24 cellular contexts compared by ENCODE assay signal in the genomic region with DNA sequence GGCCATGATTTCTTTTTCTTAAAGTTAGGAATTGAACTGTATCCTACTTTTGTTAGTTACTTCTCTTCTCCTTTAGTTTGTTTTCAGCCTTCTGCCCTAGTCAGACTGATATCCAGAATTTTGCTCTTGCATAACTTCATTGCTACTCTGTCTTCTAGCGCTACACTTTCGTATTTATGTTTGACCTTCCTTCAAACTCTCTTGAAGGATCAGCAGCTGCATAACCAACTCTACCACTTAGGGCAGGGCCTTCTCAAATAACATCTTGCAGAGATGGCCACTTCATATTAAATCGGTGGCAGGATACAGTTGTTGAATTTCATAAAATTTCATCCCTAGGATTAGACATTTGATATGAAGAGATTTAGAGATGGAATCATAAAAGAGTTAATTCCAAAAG. TPM values are rescaled to one million over a fixed set of nuclear protein-coding genes. Genes with fewer than 3 reads are reported as not detected.
DNase-seq lines count a peak whose midpoint lies in the region; ATAC-seq and TF ChIP-seq lines count a peak whose summit lies in the region.
"Had no signal": no experiment of that assay in that cellular context is flagged by ENCODE, and none has a peak within 500 bp of the region (broad histone marks: within the 10 kb centered on the region; RNA-seq: fewer than 3 reads in every experiment).

No MANE protein-coding gene starts in this region.

- H3K4me1 Mint-ChIP-seq in activated CD8-positive, alpha-beta T cell treated with anti-CD3 and anti-CD28 coated beads for 36 hours (ENCODE audit: low read depth), result peaks cover 41% of the 10 kb centered on the region
- peaks cover 11% of the 10 kb centered on the region for H3K4me1 Mint-ChIP-seq in activated CD8-positive, alpha-beta T cell treated with anti-CD3 and anti-CD28 coated beads, Interleukin-2, amount 10 ng/mL, durations not matched to agents 7 days and 5 days (ENCODE audit: low read depth)
- peaks cover 69% of the 10 kb centered on the region for H3K4me1 Mint-ChIP-seq in stimulated activated effector memory CD8-positive, alpha-beta T cell treated with anti-CD3 and anti-CD28 coated beads, Interleukin-12 subunit alpha, Interleukin-12 subunit beta, amount 100 ng/mL, for 72 hours

- POLR2A ChIA-PET in activated CD8-positive, alpha-beta T cell treated with anti-CD3 and anti-CD28 coated beads for 36 hours (lab: Charles Lee), result no interaction called here
- POLR2A ChIA-PET in activated CD8-positive, alpha-beta T cell treated with anti-CD3 and anti-CD28 coated beads, Interleukin-2, amount 10 ng/mL, durations not matched to agents 7 days and 5 days (lab: Charles Lee), result no interaction called here

- intact Hi-C loops in activated CD8-positive, alpha-beta T cell treated with anti-CD3 and anti-CD28 coated beads for 36 hours (cut with micrococcal nuclease), result no loop called here

- CTCF ChIA-PET in activated CD8-positive, alpha-beta T cell treated with anti-CD3 and anti-CD28 coated beads for 36 hours (lab: Charles Lee), result no interaction called here
- CTCF ChIA-PET in activated CD8-positive, alpha-beta T cell treated with anti-CD3 and anti-CD28 coated beads, Interleukin-2, amount 10 ng/mL, durations not matched to agents 7 days and 5 days (lab: Charles Lee), result no interaction called here

- no peaks in the 10 kb centered on the region for H3K27me3 Mint-ChIP-seq in activated CD8-positive, alpha-beta T cell treated with anti-CD3 and anti-CD28 coated beads for 36 hours
- H3K27me3 Mint-ChIP-seq in activated CD8-positive, alpha-beta T cell treated with anti-CD3 and anti-CD28 coated beads, Interleukin-2, amount 10 ng/mL, durations not matched to agents 7 days and 5 days (ENCODE audit: low read depth), result no peaks in the 10 kb centered on the region
- H3K27me3 Mint-ChIP-seq: stimulated activated naive B cell treated with anti-CD40 and anti-IgM and Interleukin-4, amounts not matched to agents 10 μg/mL and 1 μg/mL and 100 μg/mL, for 72 hours had no signal

- TF ChIP-seq CTCF in activated CD8-positive, alpha-beta T cell treated with anti-CD3 and anti-CD28 coated beads for 36 hours (IDR thresholded peaks at IDR 0.05), result no peak

- H3K36me3 Mint-ChIP-seq in activated CD8-positive, alpha-beta T cell treated with anti-CD3 and anti-CD28 coated beads for 36 hours (ENCODE audit: low read depth), result peaks cover 11% of the 10 kb centered on the region
- peaks cover 24% of the 10 kb centered on the region for H3K36me3 Mint-ChIP-seq in activated CD8-positive, alpha-beta T cell treated with anti-CD3 and anti-CD28 coated beads, Interleukin-2, amount 10 ng/mL, durations not matched to agents 7 days and 5 days (ENCODE audit: low read depth)
- H3K36me3 Mint-ChIP-seq in stimulated activated effector memory CD8-positive, alpha-beta T cell treated with anti-CD3 and anti-CD28 coated beads, Interleukin-12 subunit alpha, Interleukin-12 subunit beta, amount 100 ng/mL, for 72 hours, result peaks cover 50% of the 10 kb centered on the region

- no peaks in the 10 kb centered on the region for H3K9me3 Mint-ChIP-seq in activated CD8-positive, alpha-beta T cell treated with anti-CD3 and anti-CD28 coated beads for 36 hours
- H3K9me3 Mint-ChIP-seq in activated CD8-positive, alpha-beta T cell treated with anti-CD3 and anti-CD28 coated beads, Interleukin-2, amount 10 ng/mL, durations not matched to agents 7 days and 5 days (ENCODE audit: insufficient read depth), result no peaks in the 10 kb centered on the region
- H3K9me3 Mint-ChIP-seq in stimulated activated effector memory CD8-positive, alpha-beta T cell treated with anti-CD3 and anti-CD28 coated beads, Interleukin-12 subunit alpha, Interleukin-12 subunit beta, amount 100 ng/mL, for 72 hours, result no peaks in the 10 kb centered on the region

- no peak for ATAC-seq in activated CD8-positive, alpha-beta T cell treated with anti-CD3 and anti-CD28 coated beads for 36 hours
- no peak for ATAC-seq in activated CD8-positive, alpha-beta T cell treated with anti-CD3 and anti-CD28 coated beads, Interleukin-2, amount 10 ng/mL, durations not matched to agents 7 days and 5 days
- no peak for ATAC-seq in stimulated activated effector memory CD8-positive, alpha-beta T cell treated with anti-CD3 and anti-CD28 coated beads, Interleukin-12 subunit alpha, Interleukin-12 subunit beta, amount 100 ng/mL, for 72 hours
- ATAC-seq: stimulated activated naive B cell treated with anti-CD40 and anti-IgM and Interleukin-4, amounts not matched to agents 10 μg/mL and 1 μg/mL and 100 μg/mL, for 72 hours had no signal

- H3K27ac Mint-ChIP-seq in activated CD8-positive, alpha-beta T cell treated with anti-CD3 and anti-CD28 coated beads for 36 hours, result peak overlapping the region; percentile 63
- no peak overlapping the region for H3K27ac Mint-ChIP-seq in activated CD8-positive, alpha-beta T cell treated with anti-CD3 and anti-CD28 coated beads, Interleukin-2, amount 10 ng/mL, durations not matched to agents 7 days and 5 days
- peak overlapping the region; percentile 56 for H3K27ac Mint-ChIP-seq in stimulated activated effector memory CD8-positive, alpha-beta T cell treated with anti-CD3 and anti-CD28 coated beads, Interleukin-12 subunit alpha, Interleukin-12 subunit beta, amount 100 ng/mL, for 72 hours
- H3K27ac Mint-ChIP-seq: stimulated activated naive B cell treated with anti-CD40 and anti-IgM and Interleukin-4, amounts not matched to agents 10 μg/mL and 1 μg/mL and 100 μg/mL, for 72 hours had no signal

- no peak overlapping the region for H3K4me3 Mint-ChIP-seq in activated CD8-positive, alpha-beta T cell treated with anti-CD3 and anti-CD28 coated beads for 36 hours
- no peak overlapping the region for H3K4me3 Mint-ChIP-seq in activated CD8-positive, alpha-beta T cell treated with anti-CD3 and anti-CD28 coated beads, Interleukin-2, amount 10 ng/mL, durations not matched to agents 7 days and 5 days
- H3K4me3 Mint-ChIP-seq in stimulated activated effector memory CD8-positive, alpha-beta T cell treated with anti-CD3 and anti-CD28 coated beads, Interleukin-12 subunit alpha, Interleukin-12 subunit beta, amount 100 ng/mL, for 72 hours, result no peak overlapping the region
- H3K4me3 Mint-ChIP-seq: stimulated activated naive B cell treated with anti-CD40 and anti-IgM and Interleukin-4, amounts not matched to agents 10 μg/mL and 1 μg/mL and 100 μg/mL, for 72 hours had no signal

- no peak for DNase-seq in activated CD8-positive, alpha-beta T cell treated with anti-CD3 and anti-CD28 coated beads for 36 hours
- no peak for DNase-seq in activated CD8-positive, alpha-beta T cell treated with anti-CD3 and anti-CD28 coated beads, Interleukin-2, amount 10 ng/mL, durations not matched to agents 7 days and 5 days
- DNase-seq in LHCN-M2 (ENCODE audit: low read depth), result peak; percentile 45
- peak; percentile 45 for DNase-seq in iris pigment epithelial cell (ENCODE audit: low read depth)
- no peak for DNase-seq in stimulated activated effector memory CD8-positive, alpha-beta T cell treated with anti-CD3 and anti-CD28 coated beads, Interleukin-12 subunit alpha, Interleukin-12 subunit beta, amount 100 ng/mL, for 72 hours (ENCODE audit: low spot score in 2 of 2)
- no peak for DNase-seq in AG08395 (ENCODE audit: low spot score)
- no peak for DNase-seq in islet precursor cell
- DNase-seq in NCI-H2081 (lab: John Stamatoyannopoulos, UW), result no peak
- DNase-seq: activated CD4-positive, alpha-beta T cell treated with anti-CD3 and anti-CD28 coated beads for 48 hours; activated naive CD4-positive, alpha-beta T cell; amniotic stem cell; brain microvascular endothelial cell; DMS153; dorsolateral prefrontal cortex; KBM-7; kidney glomerular epithelial cell; MG63; midbrain; NCI-H1436; NCI-H2107; RPMI8226; SJCRH30; stimulated activated naive B cell treated with anti-CD40 and anti-IgM and Interleukin-4, amounts not matched to agents 10 μg/mL and 1 μg/mL and 100 μg/mL, for 72 hours; T-helper 9 cell had no signal

RNA-seq across cellular contexts. Expression of a gene that starts 43.9 kb away (rescaled TPM):
- 10 to 100 TPM; 79.6 to 88.1 TPM for total RNA-seq in activated CD8-positive, alpha-beta T cell treated with anti-CD3 and anti-CD28 coated beads for 36 hours
- 10 to 100 TPM; 90.3 to 93.1 TPM for total RNA-seq in activated CD8-positive, alpha-beta T cell treated with anti-CD3 and anti-CD28 coated beads, Interleukin-2, amount 10 ng/mL, durations not matched to agents 7 days and 5 days
- total RNA-seq in LHCN-M2 (2014; rRNA removed), result 24.1 and 26.3 TPM in 2 replicates
- 21.1 TPM for polyA plus RNA-seq in LHCN-M2 (2012)

Comparison
In these comparisons a context has a peak if more than half of its experiments do, and no peak if none do; other contexts are left out.
1. DNase-seq: peak in LHCN-M2 (single experiment) and iris pigment epithelial cell (single experiment); none in activated CD8-positive, alpha-beta T cell treated with anti-CD3 and anti-CD28 coated beads for 36 hours (single experiment), activated CD8-positive, alpha-beta T cell treated with anti-CD3 and anti-CD28 coated beads, Interleukin-2, amount 10 ng/mL, durations not matched to agents 7 days and 5 days (single experiment), stimulated activated effector memory CD8-positive, alpha-beta T cell treated with anti-CD3 and anti-CD28 coated beads, Interleukin-12 subunit alpha, Interleukin-12 subunit beta, amount 100 ng/mL, for 72 hours (0 of 2), AG08395 (single experiment), islet precursor cell (single experiment) and NCI-H2081 (0 of 2).